ENCODE assay signal across 1 cellular context in the genomic region with DNA sequence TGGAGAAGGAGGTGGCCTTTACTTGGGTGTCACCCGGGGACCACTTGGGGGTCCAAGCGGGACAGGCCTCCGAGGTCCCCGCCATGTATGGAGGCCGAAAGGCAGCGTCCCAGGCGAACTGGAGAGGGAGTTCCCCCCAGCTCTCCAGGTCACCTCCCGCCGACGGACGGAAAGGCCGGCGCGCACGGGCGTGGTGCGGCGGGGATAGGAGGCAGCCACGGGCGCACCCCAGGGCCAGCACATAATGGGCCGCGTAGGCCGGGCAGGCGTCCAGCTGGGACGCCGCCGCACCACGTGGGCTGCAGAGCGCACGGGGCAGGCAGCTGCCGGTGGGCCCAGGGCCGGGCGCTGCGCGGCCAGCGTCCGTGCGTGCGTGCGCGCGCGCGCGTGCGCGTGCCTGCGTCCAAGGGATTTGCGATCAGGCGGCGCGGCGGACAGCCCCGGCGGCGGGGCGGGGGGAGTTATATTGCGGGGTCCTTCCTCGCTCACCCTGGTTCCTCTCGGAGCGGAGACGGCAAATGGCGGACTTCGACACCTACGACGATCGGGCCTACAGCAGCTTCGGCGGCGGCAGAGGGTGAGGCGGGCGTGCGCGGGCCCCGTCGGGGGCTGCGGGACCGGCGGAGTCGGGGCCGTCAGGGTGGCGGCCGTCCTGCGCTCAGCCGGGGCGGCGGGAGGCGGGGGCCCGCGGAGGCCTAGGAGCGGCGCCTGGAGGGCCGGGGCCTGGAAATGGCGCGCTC.
TF ChIP-seq lines count a peak whose summit lies in the region.

A gene (plus strand): TSS at position 491 of the 740 bp plus-strand sequence. CDS start 28 bp downstream, at position 519.

TF ChIP-seq in K562, 482 proteins besides CTCF, POLR2A, EP300 and RAD21 (continued from another document and continues in another):
- TF ChIP-seq, protein P1, sequence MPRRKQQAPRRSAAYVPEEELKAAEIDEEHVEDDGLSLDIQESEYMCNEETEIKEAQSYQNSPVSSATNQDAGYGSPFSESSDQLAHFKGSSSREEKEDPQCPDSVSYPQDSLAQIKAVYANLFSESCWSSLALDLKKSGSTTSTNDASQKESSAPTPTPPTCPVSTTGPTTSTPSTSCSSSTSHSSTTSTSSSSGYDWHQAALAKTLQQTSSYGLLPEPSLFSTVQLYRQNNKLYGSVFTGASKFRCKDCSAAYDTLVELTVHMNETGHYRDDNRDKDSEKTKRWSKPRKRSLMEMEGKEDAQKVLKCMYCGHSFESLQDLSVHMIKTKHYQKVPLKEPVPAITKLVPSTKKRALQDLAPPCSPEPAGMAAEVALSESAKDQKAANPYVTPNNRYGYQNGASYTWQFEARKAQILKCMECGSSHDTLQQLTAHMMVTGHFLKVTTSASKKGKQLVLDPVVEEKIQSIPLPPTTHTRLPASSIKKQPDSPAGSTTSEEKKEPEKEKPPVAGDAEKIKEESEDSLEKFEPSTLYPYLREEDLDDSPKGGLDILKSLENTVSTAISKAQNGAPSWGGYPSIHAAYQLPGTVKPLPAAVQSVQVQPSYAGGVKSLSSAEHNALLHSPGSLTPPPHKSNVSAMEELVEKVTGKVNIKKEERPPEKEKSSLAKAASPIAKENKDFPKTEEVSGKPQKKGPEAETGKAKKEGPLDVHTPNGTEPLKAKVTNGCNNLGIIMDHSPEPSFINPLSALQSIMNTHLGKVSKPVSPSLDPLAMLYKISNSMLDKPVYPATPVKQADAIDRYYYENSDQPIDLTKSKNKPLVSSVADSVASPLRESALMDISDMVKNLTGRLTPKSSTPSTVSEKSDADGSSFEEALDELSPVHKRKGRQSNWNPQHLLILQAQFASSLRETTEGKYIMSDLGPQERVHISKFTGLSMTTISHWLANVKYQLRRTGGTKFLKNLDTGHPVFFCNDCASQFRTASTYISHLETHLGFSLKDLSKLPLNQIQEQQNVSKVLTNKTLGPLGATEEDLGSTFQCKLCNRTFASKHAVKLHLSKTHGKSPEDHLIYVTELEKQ (CRISPR knock-in tag; IDR thresholded peaks at IDR 0.05), result no peak
- no peak for TF ChIP-seq ARHGAP35 (IDR thresholded peaks at IDR 0.05; ENCODE audit: partially characterized antibody)
- TF ChIP-seq TAF7 (tag; IDR thresholded peaks at IDR 0.05), result peak; percentile 29; the same call in 1 of the 2 replicates
- no peak for TF ChIP-seq CC2D1A (IDR thresholded peaks at IDR 0.05)
- peak; percentile 73 for TF ChIP-seq ESRRA (IDR thresholded peaks at IDR 0.05; ENCODE audit: borderline replicate concordance, low read depth)
- TF ChIP-seq, protein P2, sequence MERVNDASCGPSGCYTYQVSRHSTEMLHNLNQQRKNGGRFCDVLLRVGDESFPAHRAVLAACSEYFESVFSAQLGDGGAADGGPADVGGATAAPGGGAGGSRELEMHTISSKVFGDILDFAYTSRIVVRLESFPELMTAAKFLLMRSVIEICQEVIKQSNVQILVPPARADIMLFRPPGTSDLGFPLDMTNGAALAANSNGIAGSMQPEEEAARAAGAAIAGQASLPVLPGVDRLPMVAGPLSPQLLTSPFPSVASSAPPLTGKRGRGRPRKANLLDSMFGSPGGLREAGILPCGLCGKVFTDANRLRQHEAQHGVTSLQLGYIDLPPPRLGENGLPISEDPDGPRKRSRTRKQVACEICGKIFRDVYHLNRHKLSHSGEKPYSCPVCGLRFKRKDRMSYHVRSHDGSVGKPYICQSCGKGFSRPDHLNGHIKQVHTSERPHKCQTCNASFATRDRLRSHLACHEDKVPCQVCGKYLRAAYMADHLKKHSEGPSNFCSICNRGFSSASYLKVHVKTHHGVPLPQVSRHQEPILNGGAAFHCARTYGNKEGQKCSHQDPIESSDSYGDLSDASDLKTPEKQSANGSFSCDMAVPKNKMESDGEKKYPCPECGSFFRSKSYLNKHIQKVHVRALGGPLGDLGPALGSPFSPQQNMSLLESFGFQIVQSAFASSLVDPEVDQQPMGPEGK (CRISPR knock-in tag; IDR thresholded peaks at IDR 0.05; ENCODE audit: borderline replicate concordance), result no peak
- TF ChIP-seq, protein P3, sequence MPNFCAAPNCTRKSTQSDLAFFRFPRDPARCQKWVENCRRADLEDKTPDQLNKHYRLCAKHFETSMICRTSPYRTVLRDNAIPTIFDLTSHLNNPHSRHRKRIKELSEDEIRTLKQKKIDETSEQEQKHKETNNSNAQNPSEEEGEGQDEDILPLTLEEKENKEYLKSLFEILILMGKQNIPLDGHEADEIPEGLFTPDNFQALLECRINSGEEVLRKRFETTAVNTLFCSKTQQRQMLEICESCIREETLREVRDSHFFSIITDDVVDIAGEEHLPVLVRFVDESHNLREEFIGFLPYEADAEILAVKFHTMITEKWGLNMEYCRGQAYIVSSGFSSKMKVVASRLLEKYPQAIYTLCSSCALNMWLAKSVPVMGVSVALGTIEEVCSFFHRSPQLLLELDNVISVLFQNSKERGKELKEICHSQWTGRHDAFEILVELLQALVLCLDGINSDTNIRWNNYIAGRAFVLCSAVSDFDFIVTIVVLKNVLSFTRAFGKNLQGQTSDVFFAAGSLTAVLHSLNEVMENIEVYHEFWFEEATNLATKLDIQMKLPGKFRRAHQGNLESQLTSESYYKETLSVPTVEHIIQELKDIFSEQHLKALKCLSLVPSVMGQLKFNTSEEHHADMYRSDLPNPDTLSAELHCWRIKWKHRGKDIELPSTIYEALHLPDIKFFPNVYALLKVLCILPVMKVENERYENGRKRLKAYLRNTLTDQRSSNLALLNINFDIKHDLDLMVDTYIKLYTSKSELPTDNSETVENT (CRISPR knock-in tag; IDR thresholded peaks at IDR 0.05), result peak; percentile 51
- TF ChIP-seq ZEB2 (IDR thresholded peaks at IDR 0.05), result no peak
- TF ChIP-seq, protein P4, sequence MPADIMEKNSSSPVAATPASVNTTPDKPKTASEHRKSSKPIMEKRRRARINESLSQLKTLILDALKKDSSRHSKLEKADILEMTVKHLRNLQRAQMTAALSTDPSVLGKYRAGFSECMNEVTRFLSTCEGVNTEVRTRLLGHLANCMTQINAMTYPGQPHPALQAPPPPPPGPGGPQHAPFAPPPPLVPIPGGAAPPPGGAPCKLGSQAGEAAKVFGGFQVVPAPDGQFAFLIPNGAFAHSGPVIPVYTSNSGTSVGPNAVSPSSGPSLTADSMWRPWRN (IDR thresholded peaks at IDR 0.05; ENCODE audit: low read depth), result no peak
- no peak for TF ChIP-seq NFIX (CRISPR knock-in tag; IDR thresholded peaks at IDR 0.05; ENCODE audit: low read depth)
- no peak for TF ChIP-seq ZNF217 (CRISPR knock-in tag; IDR thresholded peaks at IDR 0.05)
- no peak for TF ChIP-seq EWSR1 (IDR thresholded peaks at IDR 0.05; ENCODE audit: borderline replicate concordance, low read depth, partially characterized antibody)
- TF ChIP-seq, protein P5, sequence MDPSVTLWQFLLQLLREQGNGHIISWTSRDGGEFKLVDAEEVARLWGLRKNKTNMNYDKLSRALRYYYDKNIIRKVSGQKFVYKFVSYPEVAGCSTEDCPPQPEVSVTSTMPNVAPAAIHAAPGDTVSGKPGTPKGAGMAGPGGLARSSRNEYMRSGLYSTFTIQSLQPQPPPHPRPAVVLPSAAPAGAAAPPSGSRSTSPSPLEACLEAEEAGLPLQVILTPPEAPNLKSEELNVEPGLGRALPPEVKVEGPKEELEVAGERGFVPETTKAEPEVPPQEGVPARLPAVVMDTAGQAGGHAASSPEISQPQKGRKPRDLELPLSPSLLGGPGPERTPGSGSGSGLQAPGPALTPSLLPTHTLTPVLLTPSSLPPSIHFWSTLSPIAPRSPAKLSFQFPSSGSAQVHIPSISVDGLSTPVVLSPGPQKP (CRISPR knock-in tag; IDR thresholded peaks at IDR 0.05), result no peak; the same call in 1 of the 2 replicates
- TF ChIP-seq MYBL2 (IDR thresholded peaks at IDR 0.05; ENCODE audit: low read depth), result no peak
- TF ChIP-seq MYBL2 (CRISPR knock-in tag; IDR thresholded peaks at IDR 0.05; ENCODE audit: borderline replicate concordance), result peak; percentile 65; the same call in 1 of the 2 replicates
- no peak; the same call in 1 of the 2 replicates for TF ChIP-seq JUNB (CRISPR knock-in tag; conservative IDR thresholded peaks at IDR 0.05)
- TF ChIP-seq TRIM24 (IDR thresholded peaks at IDR 0.05), result no peak
- no peak for TF ChIP-seq ZNF551 (CRISPR knock-in tag; IDR thresholded peaks at IDR 0.05)
- TF ChIP-seq FOXM1 (IDR thresholded peaks at IDR 0.05; ENCODE audit: low read depth), result no peak
- peak; percentile 61; the same call in 1 of the 2 replicates for TF ChIP-seq FOXM1 (CRISPR knock-in tag; IDR thresholded peaks at IDR 0.05; ENCODE audit: low read depth)
- TF ChIP-seq CBX8 (IDR thresholded peaks at IDR 0.05; ENCODE audit: borderline replicate concordance, extremely low read depth, low read depth, low read length, poor library complexity, severe bottlenecking), result no peak
- TF ChIP-seq STAT5B (CRISPR knock-in tag; IDR thresholded peaks at IDR 0.05), result no peak
- TF ChIP-seq TEAD4 (IDR thresholded peaks at IDR 0.05; ENCODE audit: low read length), result peak; percentile 18; the same call in 1 of the 2 replicates
- TF ChIP-seq TEAD4 (CRISPR knock-in tag; IDR thresholded peaks at IDR 0.05; ENCODE audit: borderline replicate concordance), result peak; percentile 99
- 0 out of 2 replicates have a peak, but pooled peaks have one; percentile 71 for TF ChIP-seq ZNF133 (CRISPR knock-in tag; IDR thresholded peaks at IDR 0.05)
- no peak for TF ChIP-seq NCOA1 (IDR thresholded peaks at IDR 0.05; ENCODE audit: low read depth)
- TF ChIP-seq FIP1L1 (IDR thresholded peaks at IDR 0.05; ENCODE audit: low read depth, low read length, poor library complexity, severe bottlenecking), result peak; percentile 33
- no peak for TF ChIP-seq ZKSCAN8 (CRISPR knock-in tag; IDR thresholded peaks at IDR 0.05)
- no peak for TF ChIP-seq MAFG (tag; conservative IDR thresholded peaks at IDR 0.05)
- TF ChIP-seq ZNF12 (CRISPR knock-in tag; IDR thresholded peaks at IDR 0.05), result 0 out of 2 replicates have a peak, but pooled peaks have one; percentile 54
- no peak for TF ChIP-seq ZNF347 (CRISPR knock-in tag; IDR thresholded peaks at IDR 0.05; ENCODE audit: low read depth)
- TF ChIP-seq SUPT5H (IDR thresholded peaks at IDR 0.05), result peak; percentile 59
- 0 out of 2 replicates have a peak, but pooled peaks have one; percentile 23 for TF ChIP-seq ZBTB7A (IDR thresholded peaks at IDR 0.05; ENCODE audit: borderline replicate concordance, control insufficient read depth, low read depth, low read length)
- no peak for TF ChIP-seq ZC3H11A (IDR thresholded peaks at IDR 0.05; ENCODE audit: low read depth, low read length)
- TF ChIP-seq ZNF263 (CRISPR knock-in tag; IDR thresholded peaks at IDR 0.05; ENCODE audit: borderline replicate concordance), result peak; percentile 84
- TF ChIP-seq SRSF1 (IDR thresholded peaks at IDR 0.05; ENCODE audit: low read depth, low read length), result no peak
- no peak for TF ChIP-seq ETS2 (tag; IDR thresholded peaks at IDR 0.05; ENCODE audit: borderline replicate concordance, poor library complexity, severe bottlenecking)
- TF ChIP-seq, protein P6, sequence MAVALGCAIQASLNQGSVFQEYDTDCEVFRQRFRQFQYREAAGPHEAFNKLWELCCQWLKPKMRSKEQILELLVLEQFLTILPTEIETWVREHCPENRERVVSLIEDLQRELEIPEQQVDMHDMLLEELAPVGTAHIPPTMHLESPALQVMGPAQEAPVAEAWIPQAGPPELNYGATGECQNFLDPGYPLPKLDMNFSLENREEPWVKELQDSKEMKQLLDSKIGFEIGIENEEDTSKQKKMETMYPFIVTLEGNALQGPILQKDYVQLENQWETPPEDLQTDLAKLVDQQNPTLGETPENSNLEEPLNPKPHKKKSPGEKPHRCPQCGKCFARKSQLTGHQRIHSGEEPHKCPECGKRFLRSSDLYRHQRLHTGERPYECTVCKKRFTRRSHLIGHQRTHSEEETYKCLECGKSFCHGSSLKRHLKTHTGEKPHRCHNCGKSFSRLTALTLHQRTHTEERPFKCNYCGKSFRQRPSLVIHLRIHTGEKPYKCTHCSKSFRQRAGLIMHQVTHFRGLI (CRISPR knock-in tag; IDR thresholded peaks at IDR 0.05), result no peak
- peak; percentile 61 for TF ChIP-seq CREM (IDR thresholded peaks at IDR 0.05; ENCODE audit: low read depth)
- no peak for TF ChIP-seq ZC3H8 (IDR thresholded peaks at IDR 0.05)
- TF ChIP-seq, protein P7, sequence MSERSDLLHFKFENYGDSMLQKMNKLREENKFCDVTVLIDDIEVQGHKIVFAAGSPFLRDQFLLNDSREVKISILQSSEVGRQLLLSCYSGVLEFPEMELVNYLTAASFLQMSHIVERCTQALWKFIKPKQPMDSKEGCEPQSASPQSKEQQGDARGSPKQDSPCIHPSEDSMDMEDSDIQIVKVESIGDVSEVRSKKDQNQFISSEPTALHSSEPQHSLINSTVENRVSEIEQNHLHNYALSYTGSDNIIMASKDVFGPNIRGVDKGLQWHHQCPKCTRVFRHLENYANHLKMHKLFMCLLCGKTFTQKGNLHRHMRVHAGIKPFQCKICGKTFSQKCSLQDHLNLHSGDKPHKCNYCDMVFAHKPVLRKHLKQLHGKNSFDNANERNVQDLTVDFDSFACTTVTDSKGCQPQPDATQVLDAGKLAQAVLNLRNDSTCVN (CRISPR knock-in tag; IDR thresholded peaks at IDR 0.05), result no peak
- no peak for TF ChIP-seq SREBF1 (IDR thresholded peaks at IDR 0.05; ENCODE audit: borderline replicate concordance, low read depth, low read length)
- TF ChIP-seq CBFB (CRISPR knock-in tag; IDR thresholded peaks at IDR 0.05), result 0 out of 2 replicates have a peak, but pooled peaks have one; percentile 63
- TF ChIP-seq DIDO1 (tag; IDR thresholded peaks at IDR 0.05; ENCODE audit: low read depth), result no peak; the same call in 1 of the 2 replicates
- no peak for TF ChIP-seq SRSF9 (IDR thresholded peaks at IDR 0.05; ENCODE audit: borderline replicate concordance, low read depth, low read length)
- TF ChIP-seq NELFE (IDR thresholded peaks at IDR 0.05; ENCODE audit: insufficient read depth, insufficient read length), result no peak
- TF ChIP-seq GATAD2B (IDR thresholded peaks at IDR 0.05; ENCODE audit: borderline replicate concordance), result peak; percentile 91
- peak; percentile 54 for TF ChIP-seq SPI1 (IDR thresholded peaks at IDR 0.05; ENCODE audit: borderline replicate concordance, low read depth, low read length)
- TF ChIP-seq, protein P8, sequence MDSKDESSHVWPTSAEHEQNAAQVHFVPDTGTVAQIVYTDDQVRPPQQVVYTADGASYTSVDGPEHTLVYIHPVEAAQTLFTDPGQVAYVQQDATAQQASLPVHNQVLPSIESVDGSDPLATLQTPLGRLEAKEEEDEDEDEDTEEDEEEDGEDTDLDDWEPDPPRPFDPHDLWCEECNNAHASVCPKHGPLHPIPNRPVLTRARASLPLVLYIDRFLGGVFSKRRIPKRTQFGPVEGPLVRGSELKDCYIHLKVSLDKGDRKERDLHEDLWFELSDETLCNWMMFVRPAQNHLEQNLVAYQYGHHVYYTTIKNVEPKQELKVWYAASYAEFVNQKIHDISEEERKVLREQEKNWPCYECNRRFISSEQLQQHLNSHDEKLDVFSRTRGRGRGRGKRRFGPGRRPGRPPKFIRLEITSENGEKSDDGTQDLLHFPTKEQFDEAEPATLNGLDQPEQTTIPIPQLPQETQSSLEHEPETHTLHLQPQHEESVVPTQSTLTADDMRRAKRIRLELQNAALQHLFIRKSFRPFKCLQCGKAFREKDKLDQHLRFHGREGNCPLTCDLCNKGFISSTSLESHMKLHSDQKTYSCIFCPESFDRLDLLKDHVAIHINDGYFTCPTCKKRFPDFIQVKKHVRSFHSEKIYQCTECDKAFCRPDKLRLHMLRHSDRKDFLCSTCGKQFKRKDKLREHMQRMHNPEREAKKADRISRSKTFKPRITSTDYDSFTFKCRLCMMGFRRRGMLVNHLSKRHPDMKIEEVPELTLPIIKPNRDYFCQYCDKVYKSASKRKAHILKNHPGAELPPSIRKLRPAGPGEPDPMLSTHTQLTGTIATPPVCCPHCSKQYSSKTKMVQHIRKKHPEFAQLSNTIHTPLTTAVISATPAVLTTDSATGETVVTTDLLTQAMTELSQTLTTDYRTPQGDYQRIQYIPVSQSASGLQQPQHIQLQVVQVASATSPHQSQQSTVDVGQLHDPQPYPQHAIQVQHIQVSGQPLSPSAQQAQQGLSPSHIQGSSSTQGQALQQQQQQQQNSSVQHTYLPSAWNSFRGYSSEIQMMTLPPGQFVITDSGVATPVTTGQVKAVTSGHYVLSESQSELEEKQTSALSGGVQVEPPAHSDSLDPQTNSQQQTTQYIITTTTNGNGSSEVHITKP (IDR thresholded peaks at IDR 0.05; ENCODE audit: partially characterized antibody), result peak; percentile 29
